8 cellular contexts compared by ENCODE assay signal in the genomic region with DNA sequence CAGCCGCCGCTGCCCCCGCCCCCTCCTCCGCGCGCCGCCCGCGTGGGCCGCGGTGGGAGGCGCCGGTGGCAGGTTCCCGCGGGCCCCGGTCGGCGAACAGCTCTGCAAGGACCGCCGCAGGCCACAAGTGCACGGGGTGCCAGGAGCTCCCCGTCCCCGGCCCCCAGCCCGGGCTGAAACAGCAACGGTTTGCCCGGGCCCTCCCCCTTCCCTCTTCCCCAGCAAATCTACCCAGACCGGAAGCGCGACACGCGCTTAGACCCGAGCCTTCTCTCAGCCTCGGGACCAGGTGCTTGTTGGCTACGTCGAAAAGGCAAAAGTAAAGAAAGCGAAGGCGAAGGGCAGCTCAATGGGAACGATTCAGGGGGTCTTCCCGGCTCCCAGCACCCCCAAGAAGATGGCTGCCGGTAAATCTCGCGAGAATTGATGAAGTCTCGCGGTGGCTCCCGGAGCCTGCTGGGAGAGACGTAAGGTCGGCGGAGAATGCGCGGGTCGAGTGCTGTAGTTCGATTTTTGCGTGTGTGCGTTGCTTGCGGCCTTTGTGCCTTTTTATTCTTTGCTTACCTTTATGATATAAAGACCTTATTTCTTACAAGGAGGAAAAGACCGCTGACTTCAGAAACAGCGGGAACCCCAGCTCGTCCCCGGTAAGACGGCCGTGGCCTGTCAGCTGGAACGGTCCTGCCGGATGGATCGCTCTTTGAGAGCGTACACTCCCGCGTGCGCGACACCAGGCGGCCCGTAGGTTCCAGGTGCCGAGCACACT. TPM values are rescaled to one million over a fixed set of nuclear protein-coding genes. Genes with fewer than 3 reads are reported as not detected.
DNase-seq lines count a peak whose midpoint lies in the region; TF ChIP-seq lines count a peak whose summit lies in the region.

A gene with protein sequence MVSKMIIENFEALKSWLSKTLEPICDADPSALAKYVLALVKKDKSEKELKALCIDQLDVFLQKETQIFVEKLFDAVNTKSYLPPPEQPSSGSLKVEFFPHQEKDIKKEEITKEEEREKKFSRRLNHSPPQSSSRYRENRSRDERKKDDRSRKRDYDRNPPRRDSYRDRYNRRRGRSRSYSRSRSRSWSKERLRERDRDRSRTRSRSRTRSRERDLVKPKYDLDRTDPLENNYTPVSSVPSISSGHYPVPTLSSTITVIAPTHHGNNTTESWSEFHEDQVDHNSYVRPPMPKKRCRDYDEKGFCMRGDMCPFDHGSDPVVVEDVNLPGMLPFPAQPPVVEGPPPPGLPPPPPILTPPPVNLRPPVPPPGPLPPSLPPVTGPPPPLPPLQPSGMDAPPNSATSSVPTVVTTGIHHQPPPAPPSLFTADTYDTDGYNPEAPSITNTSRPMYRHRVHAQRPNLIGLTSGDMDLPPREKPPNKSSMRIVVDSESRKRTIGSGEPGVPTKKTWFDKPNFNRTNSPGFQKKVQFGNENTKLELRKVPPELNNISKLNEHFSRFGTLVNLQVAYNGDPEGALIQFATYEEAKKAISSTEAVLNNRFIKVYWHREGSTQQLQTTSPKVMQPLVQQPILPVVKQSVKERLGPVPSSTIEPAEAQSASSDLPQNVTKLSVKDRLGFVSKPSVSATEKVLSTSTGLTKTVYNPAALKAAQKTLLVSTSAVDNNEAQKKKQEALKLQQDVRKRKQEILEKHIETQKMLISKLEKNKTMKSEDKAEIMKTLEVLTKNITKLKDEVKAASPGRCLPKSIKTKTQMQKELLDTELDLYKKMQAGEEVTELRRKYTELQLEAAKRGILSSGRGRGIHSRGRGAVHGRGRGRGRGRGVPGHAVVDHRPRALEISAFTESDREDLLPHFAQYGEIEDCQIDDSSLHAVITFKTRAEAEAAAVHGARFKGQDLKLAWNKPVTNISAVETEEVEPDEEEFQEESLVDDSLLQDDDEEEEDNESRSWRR (minus strand): TSS at position 425 of the 766 bp plus-strand sequence. CDS start 481 bp downstream, outside the sequence.

- H3K23me2 ChIP-seq in H9 (ENCODE audit: insufficient read length, low read depth, low read length, poor library complexity, severe bottlenecking) = peaks cover 10% of the 10 kb centered on the region

- H2AK5ac ChIP-seq in H9 (ENCODE audit: insufficient read length, low read length) = no peak within 1 kb of the TSS

- H3K14ac ChIP-seq in H9 (ENCODE audit: insufficient read depth, low read length) = peak within 1 kb of the TSS; percentile 99

- H3K4me1 ChIP-seq in H9 (ENCODE audit: insufficient read depth, low read length) (no peaks in the 10 kb centered on the region; the same call in 1 of the 2 replicates), neural progenitor cell (peaks cover 37% of the 10 kb centered on the region)

- H3K36me3 ChIP-seq in MG63 = peaks cover 28% of the 10 kb centered on the region
- no peaks in the 10 kb centered on the region for H3K36me3 ChIP-seq in neural progenitor cell

- no peak; the same call in 2 of the 3 replicates for TF ChIP-seq CTCF in H9 (conservative IDR thresholded peaks at IDR 0.05)
- no peak for TF ChIP-seq CTCF in foreskin fibroblast (IDR thresholded peaks at IDR 0.05; ENCODE audit: low read depth, low read length)
- peak; percentile 5 for TF ChIP-seq CTCF in neural progenitor cell (IDR thresholded peaks at IDR 0.05)

- no peak within 1 kb of the TSS for H4K91ac ChIP-seq in H9 (ENCODE audit: insufficient read length, low read depth, low read length)

- peak within 1 kb of the TSS; percentile 98 for H3K4me2 ChIP-seq in H9 (ENCODE audit: insufficient read depth, insufficient read length, low read length)
- H3K4me2 ChIP-seq in neural progenitor cell = peak within 1 kb of the TSS; percentile 95

- H3K56ac ChIP-seq in H9 (ENCODE audit: insufficient read length, low read depth, low read length) = peak within 1 kb of the TSS; percentile 58

- H2BK5ac ChIP-seq in H9 (ENCODE audit: insufficient read length, low read length) = peak within 1 kb of the TSS; percentile 89

- H3K79me1 ChIP-seq in H9 (ENCODE audit: insufficient read depth, low read depth, low read length, poor library complexity, severe bottlenecking) = no peaks in the 10 kb centered on the region

- no peaks in the 10 kb centered on the region for H4K20me1 ChIP-seq in H9 (ENCODE audit: control insufficient read depth, insufficient read depth, insufficient read length)
- H4K20me1 ChIP-seq in neural progenitor cell (ENCODE audit: low read depth) = peaks cover 43% of the 10 kb centered on the region

- WGBS in H9 (ENCODE audit: extremely low coverage, insufficient read length, low lambda C conversion rate) = no CpG with 5 or more reads among the region's 72 CpGs

- peak within 1 kb of the TSS; percentile 98 for H3K18ac ChIP-seq in H9 (ENCODE audit: insufficient read length, low read depth, low read length)

- H3K4me3 Mint-ChIP-seq in H9 = peak within 1 kb of the TSS in 1 of 2 experiments; percentile 94; a peak in 3 of 5 replicates
- peak within 1 kb of the TSS; percentile 96 for H3K4me3 Mint-ChIP-seq in neural progenitor cell

- peak within 1 kb of the TSS; percentile 94 for H3K27ac ChIP-seq in H9 (ENCODE audit: insufficient read length, low read depth, low read length)
- H3K27ac ChIP-seq in neural progenitor cell = peak within 1 kb of the TSS; percentile 99

- H3K9ac ChIP-seq in H9 (ENCODE audit: extremely low read depth, insufficient read length, low read length) (peak within 1 kb of the TSS; percentile 100), neural progenitor cell (peak within 1 kb of the TSS; percentile 99)

- H3F3A ChIP-seq in neural progenitor cell (ENCODE audit: low read depth) = peaks cover 11% of the 10 kb centered on the region

- H3K27me3 ChIP-seq in H9 (ENCODE audit: insufficient read depth, low read length) = no peaks in the 10 kb centered on the region
- no peaks in the 10 kb centered on the region for H3K27me3 ChIP-seq in MG63
- H3K27me3 ChIP-seq in neural progenitor cell = no peaks in the 10 kb centered on the region

- peak within 1 kb of the TSS; percentile 94 for H4K5ac ChIP-seq in H9 (ENCODE audit: insufficient read length, low read depth, low read length)

- peaks cover 19 to 23% of the 10 kb centered on the region in 2 experiments for H3K4me1 Mint-ChIP-seq in H9
- peaks cover 30% of the 10 kb centered on the region for H3K4me1 Mint-ChIP-seq in neural progenitor cell

- H3K9me3 Mint-ChIP-seq in H9 = no peaks in the 10 kb centered on the region
- peaks cover 3% of the 10 kb centered on the region for H3K9me3 Mint-ChIP-seq in neural progenitor cell

- DNase-seq in ELR (ENCODE audit: low read depth) = peak; percentile 95
- DNase-seq in H9 = peak; percentile 93
- peak; percentile 91 for DNase-seq in MG63
- peak; percentile 47 for DNase-seq in SIG-M5 (lab: John Stamatoyannopoulos, UW)
- DNase-seq in activated gamma-delta T cell (lab: John Stamatoyannopoulos, UW) = peak; percentile 40
- peak; percentile 94 to 98 for DNase-seq in foreskin fibroblast
- peak; percentile 95 for DNase-seq in neural progenitor cell (ENCODE audit: low spot score)
- DNase-seq in stromal cell of bone marrow (ENCODE audit: low read depth) = peak; percentile 92

- H3K27me3 Mint-ChIP-seq in H9 (ENCODE audit: low read depth) = no peaks in the 10 kb centered on the region
- H3K27me3 Mint-ChIP-seq in neural progenitor cell (ENCODE audit: insufficient read depth, low read depth) = no peaks in the 10 kb centered on the region

- H3K9me3 ChIP-seq in H9 (ENCODE audit: control insufficient read depth, low read depth, low read length) = no peaks in the 10 kb centered on the region
- H3K9me3 ChIP-seq in MG63 = no peaks in the 10 kb centered on the region
- H3K9me3 ChIP-seq in neural progenitor cell (ENCODE audit: low read depth) = no peaks in the 10 kb centered on the region

- peak within 1 kb of the TSS; percentile 98 to 99 (median 98) for H3K27ac Mint-ChIP-seq in H9
- H3K27ac Mint-ChIP-seq in neural progenitor cell = peak within 1 kb of the TSS; percentile 98

- peak within 1 kb of the TSS; percentile 86 for H3K23ac ChIP-seq in H9 (ENCODE audit: insufficient read length, low read depth, low read length)

- peak within 1 kb of the TSS; percentile 89 for H4K8ac ChIP-seq in H9 (replicated peaks; ENCODE audit: insufficient read length, low read depth, low read length)

- H3K79me2 ChIP-seq in H9 (ENCODE audit: insufficient read depth, low read length) (peaks cover 38% of the 10 kb centered on the region; the same call in 1 of the 2 replicates), neural progenitor cell (ENCODE audit: low read depth) (peaks cover 68% of the 10 kb centered on the region)

- no peak within 1 kb of the TSS for H2BK20ac ChIP-seq in H9 (ENCODE audit: low read depth, low read length, poor library complexity, severe bottlenecking)

- H3K36me3 Mint-ChIP-seq in H9 (ENCODE audit: insufficient read depth in 1 of 3, low read depth in 3 of 3) (peaks cover under 1 to 4% (median 3%) of the 10 kb centered on the region in 3 experiments; a peak in 4 of 7 replicates), neural progenitor cell (peaks cover 12% of the 10 kb centered on the region)

- H2BK12ac ChIP-seq in H9 (ENCODE audit: insufficient read length, low read depth, low read length) = no peak within 1 kb of the TSS

- no peak within 1 kb of the TSS for H3K4ac ChIP-seq in H9 (ENCODE audit: low read depth, low read length)

- no peak within 1 kb of the TSS for H3T11ph ChIP-seq in H9 (ENCODE audit: low read length)

- H2AFZ ChIP-seq in H9 (ENCODE audit: low read length) = peak within 1 kb of the TSS; percentile 80
- H2AFZ ChIP-seq in neural progenitor cell (replicated peaks) = peak within 1 kb of the TSS; percentile 99

- H2BK120ac ChIP-seq in H9 (ENCODE audit: low read depth, low read length, poor library complexity, severe bottlenecking) = no peak within 1 kb of the TSS

- H3K4me3 ChIP-seq in MG63 (peak within 1 kb of the TSS; percentile 97), foreskin fibroblast (ENCODE audit: low read depth in 1 of 2, low read length in 2 of 2) (peak within 1 kb of the TSS; percentile 89 to 93), neural progenitor cell (peak within 1 kb of the TSS; percentile 96)

- no peak within 1 kb of the TSS for H2BK15ac ChIP-seq in H9 (ENCODE audit: low read depth, low read length)

RNA-seq across cellular contexts. Expression of the gene that starts here (rescaled TPM):
- total RNA-seq in H9 (2021) = 66.8 and 70.5 TPM in 2 replicates
- 22.7 and 24.6 TPM in 2 replicates for total RNA-seq in MG63 (2014; rRNA removed; shearing (Covaris generic); ENCODE audit: low replicate concordance)
- 80.7 and 136 TPM in 2 replicates for total RNA-seq in neural progenitor cell (ENCODE audit: low replicate concordance)

Comparison
In these comparisons a context has a peak if more than half of its experiments do, and no peak if none do; other contexts are left out.
1. Peak in every context shown above with its lines: DNase-seq, H3K4me3 ChIP-seq and H3K27ac ChIP-seq.
2. DNase-seq: peak in every context shown above with its lines; median percentile 96 in foreskin fibroblast; 95 in ELR; 95 in neural progenitor cell; 93 in H9; 92 in stromal cell of bone marrow; 91 in MG63; 47 in SIG-M5; 40 in activated gamma-delta T cell.